Comparison of ENCODE assay signal across 2 cellular contexts in the genomic region with DNA sequence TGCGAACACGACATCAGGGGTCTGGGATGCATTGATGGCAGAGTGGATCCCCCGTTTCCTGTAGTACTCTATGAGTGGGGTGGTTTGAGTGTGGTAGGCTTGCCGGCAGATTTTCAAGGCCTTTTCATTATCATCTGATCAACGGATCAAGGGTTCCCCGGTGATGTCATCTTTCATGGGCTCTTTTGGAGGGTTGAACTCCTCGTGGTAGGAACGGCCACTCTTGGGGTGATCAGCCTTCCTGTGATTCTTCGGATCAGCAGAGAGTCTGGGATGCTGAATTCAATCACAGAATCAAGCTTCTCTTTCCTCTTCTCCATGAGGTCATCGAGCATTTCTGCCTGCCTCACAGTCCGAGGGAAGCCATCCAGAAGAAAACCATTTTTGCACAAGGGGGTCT. TPM values are rescaled to one million over a fixed set of nuclear protein-coding genes. Genes with fewer than 3 reads are reported as not detected.
"Had no signal": no experiment of that assay in that cellular context is flagged by ENCODE, and none has a peak within 500 bp of the region (broad histone marks: within the 10 kb centered on the region; RNA-seq: fewer than 3 reads in every experiment).

No MANE protein-coding gene starts in this region.

RNA-seq across cellular contexts. Expression of a gene that starts 53.8 kb away (rescaled TPM):
- total RNA-seq: myocyte had no signal
- polyA plus RNA-seq: immature natural killer cell had no signal
